Comparison of ENCODE assay signal across 14 cellular contexts in genomic region chr15:80803580-80804525, GRCh38. TPM values are rescaled to one million over a fixed set of nuclear protein-coding genes. Genes with fewer than 3 reads are reported as not detected.
A peak's percentile ranks its signal among the peaks of the same experiment; 100 is the strongest.
DNase-seq lines count a peak whose midpoint lies in the region; ATAC-seq and TF ChIP-seq lines count a peak whose summit lies in the region.
"Had no signal": no experiment of that assay in that cellular context is flagged by ENCODE, and none has a peak within 500 bp of the region (broad histone marks: within the 10 kb centered on the region; RNA-seq: fewer than 3 reads in every experiment).

No MANE protein-coding gene starts in this region.

- H3K36me3 Mint-ChIP-seq in activated T-helper 17 cell treated with anti-CD3 and anti-CD28 coated beads, Interleukin-2, amount 50 U/mL, for 72 hours (ENCODE audit: low read depth): no peaks in the 10 kb centered on the region
- no peaks in the 10 kb centered on the region for H3K36me3 Mint-ChIP-seq in stimulated activated naive CD8-positive, alpha-beta T cell treated with anti-CD3 and anti-CD28 coated beads, Interleukin-15, Interleukin-2, amounts not matched to agents 100 ng/mL and 50 ng/mL, for 24 hours (ENCODE audit: low read depth)

- H3K4me1 ChIP-seq in prostate gland (replicated peaks) (peaks cover 2% of the 10 kb centered on the region), HAP-1 (no peaks in the 10 kb centered on the region)

- TF ChIP-seq CTCF in prostate gland (IDR thresholded peaks at IDR 0.05): no peak

- no peaks in the 10 kb centered on the region for H3K9me3 ChIP-seq in prostate gland
- H3K9me3 ChIP-seq in HAP-1: no peaks in the 10 kb centered on the region
- H3K9me3 ChIP-seq: spleen had no signal

- DNase-seq in activated naive CD4-positive, alpha-beta T cell treated with Interleukin-2 at 50 U/mL for 16 hours: peak; percentile 42
- DNase-seq in activated naive CD4-positive, alpha-beta T cell (lab: John Stamatoyannopoulos, UW): no peak
- DNase-seq in prostate gland (ENCODE audit: low spot score) (no peak), HAP-1 (ENCODE audit: low spot score in 2 of 2) (no peak)
- DNase-seq: left ventricle myocardium superior, NCI-H1694, PC-9, spleen had no signal

- in situ Hi-C loops in HAP-1 (cut with MboI; ENCODE audit: low sequenced_read_pairs): no loop called here

- H3K27ac ChIP-seq in prostate gland: peak overlapping the region; percentile 6 to 56
- H3K27ac ChIP-seq: parathyroid adenoma, PC-9, SK-N-MC had no signal

- H3K4me1 Mint-ChIP-seq in activated T-helper 17 cell treated with anti-CD3 and anti-CD28 coated beads, Interleukin-2, amount 50 U/mL, for 72 hours: peaks cover 10% of the 10 kb centered on the region
- H3K4me1 Mint-ChIP-seq in stimulated activated naive CD8-positive, alpha-beta T cell treated with anti-CD3 and anti-CD28 coated beads, Interleukin-15, Interleukin-2, amounts not matched to agents 100 ng/mL and 50 ng/mL, for 24 hours (ENCODE audit: low read depth): peaks cover 29% of the 10 kb centered on the region

- ATAC-seq in activated T-helper 17 cell treated with anti-CD3 and anti-CD28 coated beads, Interleukin-2, amount 50 U/mL, for 72 hours (replicated peaks): peak; percentile 85
- ATAC-seq in GM21381 (IDR thresholded peaks at IDR 0.05; ENCODE audit: unreplicated experiment): no peak
- no peak for ATAC-seq in HG03442 (IDR thresholded peaks at IDR 0.05; ENCODE audit: unreplicated experiment)
- ATAC-seq: left ventricle myocardium superior had no signal

- no peaks in the 10 kb centered on the region for H3K27me3 ChIP-seq in prostate gland (replicated peaks; ENCODE audit: insufficient read depth)
- peaks cover 6% of the 10 kb centered on the region for H3K27me3 ChIP-seq in HAP-1 (ENCODE audit: low read depth)
- H3K27me3 ChIP-seq: spleen had no signal

- no peak for TF ChIP-seq POLR2A in prostate gland (IDR thresholded peaks at IDR 0.05)

- WGBS in prostate gland: 83% methylated on average over 7 of the region's 7 CpGs

- H3K36me3 ChIP-seq in prostate gland (no peaks in the 10 kb centered on the region), HAP-1 (replicated peaks) (no peaks in the 10 kb centered on the region)
- H3K36me3 ChIP-seq: spleen had no signal

- H3K9me3 Mint-ChIP-seq in activated T-helper 17 cell treated with anti-CD3 and anti-CD28 coated beads, Interleukin-2, amount 50 U/mL, for 72 hours: no peaks in the 10 kb centered on the region
- no peaks in the 10 kb centered on the region for H3K9me3 Mint-ChIP-seq in stimulated activated naive CD8-positive, alpha-beta T cell treated with anti-CD3 and anti-CD28 coated beads, Interleukin-15, Interleukin-2, amounts not matched to agents 100 ng/mL and 50 ng/mL, for 24 hours

- intact Hi-C loops in prostate gland (cut with DNase I): no loop called here

- H3K4me3 ChIP-seq in prostate gland (no peak overlapping the region), HAP-1 (no peak overlapping the region)
- H3K4me3 ChIP-seq: PC-9, SK-N-MC, spleen had no signal

- H3K4me3 Mint-ChIP-seq in activated T-helper 17 cell treated with anti-CD3 and anti-CD28 coated beads, Interleukin-2, amount 50 U/mL, for 72 hours: peak overlapping the region; percentile 40
- H3K4me3 Mint-ChIP-seq in stimulated activated naive CD8-positive, alpha-beta T cell treated with anti-CD3 and anti-CD28 coated beads, Interleukin-15, Interleukin-2, amounts not matched to agents 100 ng/mL and 50 ng/mL, for 24 hours: no peak overlapping the region

- peak overlapping the region; percentile 26 for H3K27ac Mint-ChIP-seq in activated T-helper 17 cell treated with anti-CD3 and anti-CD28 coated beads, Interleukin-2, amount 50 U/mL, for 72 hours
- peak overlapping the region; percentile 53 for H3K27ac Mint-ChIP-seq in stimulated activated naive CD8-positive, alpha-beta T cell treated with anti-CD3 and anti-CD28 coated beads, Interleukin-15, Interleukin-2, amounts not matched to agents 100 ng/mL and 50 ng/mL, for 24 hours

- H3K27me3 Mint-ChIP-seq in activated T-helper 17 cell treated with anti-CD3 and anti-CD28 coated beads, Interleukin-2, amount 50 U/mL, for 72 hours: peaks cover 13% of the 10 kb centered on the region
- peaks cover 4% of the 10 kb centered on the region for H3K27me3 Mint-ChIP-seq in stimulated activated naive CD8-positive, alpha-beta T cell treated with anti-CD3 and anti-CD28 coated beads, Interleukin-15, Interleukin-2, amounts not matched to agents 100 ng/mL and 50 ng/mL, for 24 hours

RNA-seq across cellular contexts. Expression of gene CEMIP, which starts 24.7 kb away (rescaled TPM):
- total RNA-seq in activated T-helper 17 cell treated with anti-CD3 and anti-CD28 coated beads, Interleukin-2, amount 50 U/mL, for 72 hours: under 1 TPM; 0.04 to 0.05 TPM
- 10 to 100 TPM in 1 of 2 donors, 1 to 10 TPM in 1; 1.6 to 13.5 TPM for total RNA-seq in prostate gland
- total RNA-seq: left ventricle myocardium superior had no signal
